23 cellular contexts compared by ENCODE assay signal in genomic region chr12:12840500-12840899, GRCh38.
"Had no signal": no experiment of that assay in that cellular context is flagged by ENCODE, and none has a peak within 500 bp of the region (broad histone marks: within the 10 kb centered on the region; RNA-seq: fewer than 3 reads in every experiment).

No MANE protein-coding gene starts in this region.

- H3K9me3 ChIP-seq: esophagus muscularis mucosa, gastrocnemius medialis, heart right ventricle, left ventricle myocardium inferior, lower lobe of right lung, spleen, testis, tibial nerve, upper lobe of right lung, vagina had no signal

- H3K27ac ChIP-seq: dorsolateral prefrontal cortex, esophagus muscularis mucosa, gastrocnemius medialis, left ventricle myocardium inferior, lower lobe of right lung, spleen, testis, tibial nerve, upper lobe of right lung, vagina had no signal

- H3K36me3 Mint-ChIP-seq: naive B cell had no signal

- H3K27me3 ChIP-seq: dorsolateral prefrontal cortex, esophagus muscularis mucosa, gastrocnemius medialis, heart right ventricle, spleen, testis, tibial nerve, upper lobe of right lung, vagina had no signal

- H3K4me1 ChIP-seq: gastrocnemius medialis, left ventricle myocardium inferior, lower lobe of right lung, testis, tibial nerve had no signal

- H3K36me3 ChIP-seq: esophagus muscularis mucosa, gastrocnemius medialis, left ventricle myocardium inferior, upper lobe of right lung, vagina had no signal

- H3K9me3 Mint-ChIP-seq: naive B cell; nephron; stimulated activated naive B cell treated with anti-CD40 and anti-IgM and Interleukin-4, amounts not matched to agents 10 μg/mL and 1 μg/mL and 100 μg/mL, for 72 hours; stimulated activated naive CD8-positive, alpha-beta T cell treated with anti-CD3 and anti-CD28 coated beads, Interleukin-15, amount 100 ng/mL, for 72 hours had no signal

- H3K4me1 Mint-ChIP-seq: nephron had no signal

- H3K4me3 ChIP-seq: dorsolateral prefrontal cortex, esophagus muscularis mucosa, gastrocnemius medialis, heart right ventricle, left ventricle myocardium inferior, lower lobe of right lung, spleen, testis, tibial nerve, upper lobe of right lung, vagina had no signal

- H3K27ac Mint-ChIP-seq: naive B cell; nephron; stimulated activated naive B cell treated with anti-CD40 and anti-IgM and Interleukin-4, amounts not matched to agents 10 μg/mL and 1 μg/mL and 100 μg/mL, for 72 hours; stimulated activated naive CD8-positive, alpha-beta T cell treated with anti-CD3 and anti-CD28 coated beads, Interleukin-15, amount 100 ng/mL, for 72 hours had no signal

- H3K4me3 Mint-ChIP-seq: naive B cell; nephron; stimulated activated naive B cell treated with anti-CD40 and anti-IgM and Interleukin-4, amounts not matched to agents 10 μg/mL and 1 μg/mL and 100 μg/mL, for 72 hours; stimulated activated naive CD8-positive, alpha-beta T cell treated with anti-CD3 and anti-CD28 coated beads, Interleukin-15, amount 100 ng/mL, for 72 hours had no signal

- H3K27me3 Mint-ChIP-seq: naive B cell; stimulated activated naive B cell treated with anti-CD40 and anti-IgM and Interleukin-4, amounts not matched to agents 10 μg/mL and 1 μg/mL and 100 μg/mL, for 72 hours; stimulated activated naive CD8-positive, alpha-beta T cell treated with anti-CD3 and anti-CD28 coated beads, Interleukin-15, amount 100 ng/mL, for 72 hours had no signal

- DNase-seq: cortex of kidney; dorsolateral prefrontal cortex; effector CD8-positive, alpha-beta T cell; gastrocnemius medialis; left ventricle myocardium inferior; lower lobe of right lung; mesendoderm; naive B cell; posterior cingulate gyrus; spleen; stimulated activated CD4-positive, alpha-beta T cell treated with anti-CD3 and anti-CD28 coated beads, Interleukin-15, amount 100 ng/mL, for 24 hours; stimulated activated CD4-positive, alpha-beta T cell treated with anti-CD3 and anti-CD28 coated beads, Interleukin-1b, Interleukin-23, amount 100 ng/mL, for 48 hours; stimulated activated CD4-positive, alpha-beta T cell treated with anti-CD3 and anti-CD28 coated beads, Interleukin-4, amount 100 ng/mL, for 4 hours; stimulated activated naive B cell treated with anti-CD40 and anti-IgM and Interleukin-4, amounts not matched to agents 10 μg/mL and 1 μg/mL and 100 μg/mL, for 72 hours; stimulated activated naive CD8-positive, alpha-beta T cell treated with anti-CD3 and anti-CD28 coated beads, Interleukin-15, amount 100 ng/mL, for 72 hours; testis had no signal

- ATAC-seq: gastrocnemius medialis; lower lobe of right lung; sciatic nerve; stimulated activated naive B cell treated with anti-CD40 and anti-IgM and Interleukin-4, amounts not matched to agents 10 μg/mL and 1 μg/mL and 100 μg/mL, for 72 hours; stimulated activated naive CD8-positive, alpha-beta T cell treated with anti-CD3 and anti-CD28 coated beads, Interleukin-15, amount 100 ng/mL, for 72 hours; upper lobe of right lung had no signal
